ENCODE assay signal across 8 cellular contexts in genomic region chr4:37978509-37978908, GRCh38. TPM values are rescaled to one million over a fixed set of nuclear protein-coding genes. Genes with fewer than 3 reads are reported as not detected.
DNase-seq lines count a peak whose midpoint lies in the region; ATAC-seq, FAIRE-seq and TF ChIP-seq lines count a peak whose summit lies in the region.

No MANE protein-coding gene starts in this region.

- H3K27ac Mint-ChIP-seq in activated naive CD4-positive, alpha-beta T cell treated with anti-CD3 and anti-CD28 coated beads for 36 hours = no peak overlapping the region
- H3K27ac Mint-ChIP-seq in activated T-helper 17 cell treated with anti-CD3 and anti-CD28 coated beads, Interleukin-2, amount 50 U/mL, for 72 hours = peak overlapping the region; percentile 76
- peak overlapping the region; percentile 87 for H3K27ac Mint-ChIP-seq in type B pancreatic cell

- TF ChIP-seq CTCF in type B pancreatic cell (conservative IDR thresholded peaks at IDR 0.05) = no peak

- CTCF ChIA-PET in activated naive CD4-positive, alpha-beta T cell treated with anti-CD3 and anti-CD28 coated beads for 36 hours (lab: Charles Lee) = interaction anchor here (0.6 to 1.5 kb wide), 6 partner anchors 10 to 182 kb away, joined by 3 to 5 read pairs (median 4); no protein-coding TSS in a partner anchor

- ATAC-seq in activated T-helper 17 cell treated with anti-CD3 and anti-CD28 coated beads, Interleukin-2, amount 50 U/mL, for 72 hours (replicated peaks) = peak; percentile 14

- H3K4me1 Mint-ChIP-seq in activated naive CD4-positive, alpha-beta T cell treated with anti-CD3 and anti-CD28 coated beads for 36 hours (ENCODE audit: low read depth) = peaks cover 25% of the 10 kb centered on the region
- peaks cover 12% of the 10 kb centered on the region for H3K4me1 Mint-ChIP-seq in activated T-helper 17 cell treated with anti-CD3 and anti-CD28 coated beads, Interleukin-2, amount 50 U/mL, for 72 hours
- H3K4me1 Mint-ChIP-seq in type B pancreatic cell (ENCODE audit: unreplicated experiment) = peaks cover 34% of the 10 kb centered on the region

- intact Hi-C loops in activated naive CD4-positive, alpha-beta T cell treated with anti-CD3 and anti-CD28 coated beads for 36 hours (cut with micrococcal nuclease) = loop anchor here (1.0 to 5.0 kb wide), 4 partner anchors 57 to 694 kb away; no protein-coding TSS in a partner anchor

- H3K9me3 Mint-ChIP-seq in activated naive CD4-positive, alpha-beta T cell treated with anti-CD3 and anti-CD28 coated beads for 36 hours = no peaks in the 10 kb centered on the region
- no peaks in the 10 kb centered on the region for H3K9me3 Mint-ChIP-seq in activated T-helper 17 cell treated with anti-CD3 and anti-CD28 coated beads, Interleukin-2, amount 50 U/mL, for 72 hours
- H3K9me3 Mint-ChIP-seq in type B pancreatic cell = no peaks in the 10 kb centered on the region

- H3K4me3 Mint-ChIP-seq in activated naive CD4-positive, alpha-beta T cell treated with anti-CD3 and anti-CD28 coated beads for 36 hours = peak overlapping the region; percentile 77
- H3K4me3 Mint-ChIP-seq in activated T-helper 17 cell treated with anti-CD3 and anti-CD28 coated beads, Interleukin-2, amount 50 U/mL, for 72 hours = peak overlapping the region; percentile 80
- H3K4me3 Mint-ChIP-seq in type B pancreatic cell = peak overlapping the region; percentile 88

- H3K36me3 Mint-ChIP-seq in activated naive CD4-positive, alpha-beta T cell treated with anti-CD3 and anti-CD28 coated beads for 36 hours (ENCODE audit: low read depth) = no peaks in the 10 kb centered on the region
- H3K36me3 Mint-ChIP-seq in activated T-helper 17 cell treated with anti-CD3 and anti-CD28 coated beads, Interleukin-2, amount 50 U/mL, for 72 hours (ENCODE audit: low read depth) = no peaks in the 10 kb centered on the region
- H3K36me3 Mint-ChIP-seq in type B pancreatic cell = peaks cover 3% of the 10 kb centered on the region

- no peaks in the 10 kb centered on the region for H3K27me3 Mint-ChIP-seq in activated naive CD4-positive, alpha-beta T cell treated with anti-CD3 and anti-CD28 coated beads for 36 hours (ENCODE audit: low read depth)
- H3K27me3 Mint-ChIP-seq in activated T-helper 17 cell treated with anti-CD3 and anti-CD28 coated beads, Interleukin-2, amount 50 U/mL, for 72 hours = no peaks in the 10 kb centered on the region
- H3K27me3 Mint-ChIP-seq in type B pancreatic cell = no peaks in the 10 kb centered on the region

- no peak for FAIRE-seq in urothelium cell line (lab: Jason Lieb, UNC)

- no peak for DNase-seq in activated naive CD4-positive, alpha-beta T cell treated with anti-CD3 and anti-CD28 coated beads for 36 hours
- no peak for DNase-seq in activated naive CD4-positive, alpha-beta T cell (lab: John Stamatoyannopoulos, UW)
- DNase-seq in left kidney (ENCODE audit: low read depth, low spot score) (peak; percentile 51), type B pancreatic cell (ENCODE audit: extremely low spot score, unreplicated experiment) (no peak), urothelium cell line (ENCODE audit: low spot score) (no peak), NCI-H82 treated with DMSO at 0.1 percent for 48 hours (lab: John Stamatoyannopoulos, UW; ENCODE audit: unreplicated experiment) (no peak), pons (ENCODE audit: low spot score) (no peak)

RNA-seq across cellular contexts. Expression of gene PTTG2, which starts 18.3 kb away (rescaled TPM):
- not detected for total RNA-seq in activated naive CD4-positive, alpha-beta T cell treated with anti-CD3 and anti-CD28 coated beads for 36 hours
- under 1 TPM; 0.39 to 0.40 TPM for total RNA-seq in activated T-helper 17 cell treated with anti-CD3 and anti-CD28 coated beads, Interleukin-2, amount 50 U/mL, for 72 hours
- total RNA-seq in type B pancreatic cell (ENCODE audit: low replicate concordance) = not detected in 2 replicates
